ENCODE assay signal across 8 cellular contexts in genomic region chr5:119070578-119070827, GRCh38. TPM values are rescaled to one million over a fixed set of nuclear protein-coding genes. Genes with fewer than 3 reads are reported as not detected.
A peak's percentile ranks its signal among the peaks of the same experiment; 100 is the strongest.
DNase-seq lines count a peak whose midpoint lies in the region; ATAC-seq, FAIRE-seq and TF ChIP-seq lines count a peak whose summit lies in the region.

No MANE protein-coding gene starts in this region.

- H3K4me3 Mint-ChIP-seq in MCF 10A (ENCODE audit: unreplicated experiment) = peak overlapping the region; percentile 77

- ATAC-seq in HG02623 (IDR thresholded peaks at IDR 0.05; ENCODE audit: unreplicated experiment) = peak; percentile 47
- ATAC-seq in right lobe of liver = peak; percentile 72 to 81 (median 76)

- H3K27ac ChIP-seq in right lobe of liver (peak overlapping the region; percentile 92 to 98 (median 92)), suprapubic skin (peak overlapping the region; percentile 92)

- H3K9me3 Mint-ChIP-seq in MCF 10A (ENCODE audit: unreplicated experiment) = no peaks in the 10 kb centered on the region

- TF ChIP-seq CTCF in MCF 10A (IDR thresholded peaks at IDR 0.05; ENCODE audit: unreplicated experiment) = no peak
- no peak for TF ChIP-seq CTCF in right lobe of liver (IDR thresholded peaks at IDR 0.05)
- no peak for TF ChIP-seq CTCF in suprapubic skin (IDR thresholded peaks at IDR 0.05)
- no peak for TF ChIP-seq CTCF in D721Med (IDR thresholded peaks at IDR 0.05; ENCODE audit: insufficient read depth, missing control alignments)

- H3K27ac Mint-ChIP-seq in MCF 10A (ENCODE audit: low read depth, unreplicated experiment) = peak overlapping the region; percentile 79

- CTCF ChIA-PET in MCF 10A (lab: Yijun Ruan, JAX) = interaction anchor here (0.6 to 1.5 kb wide), 10 partner anchors 9 to 1433 kb away, joined by 3 to 5 read pairs (median 4); partner anchors contain the start of gene DTWD2

- TF ChIP-seq EP300 in suprapubic skin (IDR thresholded peaks at IDR 0.05) = no peak

- no peaks in the 10 kb centered on the region for H3K27me3 Mint-ChIP-seq in MCF 10A (ENCODE audit: insufficient read depth, unreplicated experiment)

- no peak for FAIRE-seq in D721Med (lab: Jason Lieb, UNC)

- H3K9me3 ChIP-seq in right lobe of liver (no peaks in the 10 kb centered on the region), suprapubic skin (no peaks in the 10 kb centered on the region)

- DNase-seq in activated CD8-positive, alpha-beta memory T cell treated with anti-CD3 and anti-CD28 coated beads, Interleukin-2, amount 50 U/mL, for 48 hours = peak; percentile 84
- DNase-seq in activated CD8-positive, alpha-beta memory T cell treated with anti-CD3 and anti-CD28 coated beads for 24 hours = no peak
- DNase-seq in NCI-H2081 treated with DMSO at 0.1 percent for 48 hours (lab: John Stamatoyannopoulos, UW) = peak; percentile 80
- DNase-seq in MCF 10A (ENCODE audit: unreplicated experiment) = no peak
- DNase-seq in right lobe of liver = peak in 2 of 3 donors; percentile 87 to 89
- peak in 1 of 2 donors; percentile 95 for DNase-seq in suprapubic skin (ENCODE audit: low spot score in 2 of 2)
- DNase-seq in D721Med (ENCODE audit: insufficient read length, low spot score) = no peak

- intact Hi-C loops in MCF 10A (cut with micrococcal nuclease) = loop anchor here (1.0 to 2.0 kb wide), 5 partner anchors 82 to 340 kb away; partner anchors contain the start of genes DTWD2 and TNFAIP8
- intact Hi-C loops in right lobe of liver (cut with DNase I) = no loop called here

- BruUV-seq in MCF 10A (replicated peaks; lab: Mats Ljungman, UMichigan) = no TSS peak

- H3K4me1 ChIP-seq in right lobe of liver = peaks cover 0 to 16% (median 4%) of the 10 kb centered on the region in 4 donors
- H3K4me1 ChIP-seq in suprapubic skin = peaks cover 37% of the 10 kb centered on the region

- H3K36me3 ChIP-seq in right lobe of liver = no peaks in the 10 kb centered on the region
- no peaks in the 10 kb centered on the region for H3K36me3 ChIP-seq in suprapubic skin

- peaks cover 21% of the 10 kb centered on the region for H3K4me1 Mint-ChIP-seq in MCF 10A (ENCODE audit: insufficient read depth, unreplicated experiment)

- 2% methylated on average over 9 of the region's 9 CpGs for WGBS in right lobe of liver (ENCODE audit: insufficient coverage, low coverage, low lambda C conversion rate, missing lambda C conversion rate)
- 0% methylated on average over 9 of the region's 9 CpGs for WGBS in suprapubic skin

- peak overlapping the region; percentile 66 to 88 (median 77) for H3K4me3 ChIP-seq in right lobe of liver
- peak overlapping the region; percentile 60 for H3K4me3 ChIP-seq in suprapubic skin

- peaks cover 12% of the 10 kb centered on the region for H3K36me3 Mint-ChIP-seq in MCF 10A (ENCODE audit: insufficient read depth, unreplicated experiment)

- POLR2A ChIA-PET in MCF 10A (lab: Yijun Ruan, JAX) = interaction anchor here (0.6 to 3.2 kb wide), 52 partner anchors 10 to 1951 kb away, joined by 3 to 47 read pairs (median 5); partner anchors contain the start of genes DTWD2, HSD17B4 and TNFAIP8

- no peak for TF ChIP-seq POLR2A in right lobe of liver (IDR thresholded peaks at IDR 0.05)
- TF ChIP-seq POLR2A in suprapubic skin (IDR thresholded peaks at IDR 0.05) = no peak

- H3K27me3 ChIP-seq in right lobe of liver (no peaks in the 10 kb centered on the region), suprapubic skin (no peaks in the 10 kb centered on the region)

RNA-seq across cellular contexts. Expression of gene DMXL1, which starts 0.4 kb away (rescaled TPM):
- 38.1 and 45.1 TPM in 2 replicates for total RNA-seq in MCF 10A (2022)
- 10 to 100 TPM; 19.1 to 25.6 (median 22.9) TPM for total RNA-seq in right lobe of liver
- total RNA-seq in suprapubic skin = 10 to 100 TPM; 38.8 to 79.1 (median 47.9) TPM

Comparison
In these comparisons a context has a peak if more than half of its experiments do, and no peak if none do; other contexts are left out.
1. DNase-seq: peak in activated CD8-positive, alpha-beta memory T cell treated with anti-CD3 and anti-CD28 coated beads, Interleukin-2, amount 50 U/mL, for 48 hours (single experiment), NCI-H2081 treated with DMSO at 0.1 percent for 48 hours (single experiment) and right lobe of liver (2 of 3); none in activated CD8-positive, alpha-beta memory T cell treated with anti-CD3 and anti-CD28 coated beads for 24 hours (single experiment), MCF 10A (single experiment) and D721Med (single experiment).